12 cellular contexts compared by ENCODE assay signal in genomic region chr2:128552806-128553551, GRCh38.
"Had no signal": no experiment of that assay in that cellular context is flagged by ENCODE, and none has a peak within 500 bp of the region (broad histone marks: within the 10 kb centered on the region; RNA-seq: fewer than 3 reads in every experiment).

No MANE protein-coding gene starts in this region.

- H3K27me3 ChIP-seq: ovary, tibial artery, vagina had no signal

- H3K9me3 ChIP-seq: ovary, tibial artery, vagina had no signal

- H3K36me3 ChIP-seq: ovary, tibial artery, vagina had no signal

- H3K27ac ChIP-seq: ovary, tibial artery, vagina, VCaP had no signal

- DNase-seq: activated CD4-positive, alpha-beta memory T cell treated with anti-CD3 and anti-CD28 coated beads, Interleukin-2, amount 10 ng/mL, durations not matched to agents 7 days and 5 days; activated CD4-positive, alpha-beta T cell treated with anti-CD3 and anti-CD28 coated beads for 36 hours; activated effector memory CD4-positive, alpha-beta T cell treated with Interleukin-2 at 50 U/mL for 16 hours; effector CD4-positive, alpha-beta T cell; nephron progenitor cell; ovary; small intestine; T-helper 9 cell; tibial artery had no signal

- ATAC-seq: activated CD4-positive, alpha-beta T cell treated with anti-CD3 and anti-CD28 coated beads for 36 hours; activated naive CD4-positive, alpha-beta T cell treated with anti-CD3 and anti-CD28 coated beads, Interleukin-2, amount 50 U/mL, for 72 hours had no signal

- H3K4me3 ChIP-seq: ovary, tibial artery, vagina had no signal

- H3K4me1 ChIP-seq: tibial artery, vagina had no signal
